21 cellular contexts compared by ENCODE assay signal in genomic region chr4:145231906-145232700, GRCh38. TPM values are rescaled to one million over a fixed set of nuclear protein-coding genes. Genes with fewer than 3 reads are reported as not detected.
DNase-seq lines count a peak whose midpoint lies in the region; ATAC-seq and TF ChIP-seq lines count a peak whose summit lies in the region.
"Had no signal": no experiment of that assay in that cellular context is flagged by ENCODE, and none has a peak within 500 bp of the region (broad histone marks: within the 10 kb centered on the region; RNA-seq: fewer than 3 reads in every experiment).

No MANE protein-coding gene starts in this region.

- no peak overlapping the region for H2AFZ ChIP-seq in Karpas-422 (ENCODE audit: low read length)

- no peak for TF ChIP-seq CTCF in RWPE2 (IDR thresholded peaks at IDR 0.05; ENCODE audit: poor library complexity, severe bottlenecking)

- H3K4me2 ChIP-seq in Karpas-422 (ENCODE audit: low read depth, low read length, poor library complexity, severe bottlenecking), result no peak overlapping the region

- H3K36me3 ChIP-seq in RWPE2 (ENCODE audit: low read depth) (no peaks in the 10 kb centered on the region), Karpas-422 (ENCODE audit: insufficient read depth, low read length) (no peaks in the 10 kb centered on the region)
- H3K36me3 ChIP-seq: SJSA1 had no signal

- H3K27me3 ChIP-seq in RWPE2 (ENCODE audit: insufficient read depth, poor library complexity, severe bottlenecking) (no peaks in the 10 kb centered on the region), Karpas-422 (ENCODE audit: low read length) (no peaks in the 10 kb centered on the region)
- H3K27me3 ChIP-seq: SJSA1 had no signal

- no peak overlapping the region for H3K4me3 ChIP-seq in RWPE2 (ENCODE audit: severe bottlenecking)
- no peak overlapping the region for H3K4me3 ChIP-seq in Karpas-422 (ENCODE audit: low read length)
- H3K4me3 ChIP-seq: SJSA1 had no signal

- H3K27ac ChIP-seq in RWPE2 (ENCODE audit: poor library complexity, severe bottlenecking), result no peak overlapping the region
- H3K27ac ChIP-seq in Karpas-422 (ENCODE audit: low read length), result no peak overlapping the region
- H3K27ac ChIP-seq: SJSA1 had no signal

- no peaks in the 10 kb centered on the region for H3K79me2 ChIP-seq in Karpas-422 (ENCODE audit: low read length)

- DNase-seq in EL (peak; percentile 47), RWPE2 (ENCODE audit: low spot score) (no peak), dermis blood vessel endothelial cell (peak; percentile 84), non-pigmented ciliary epithelial cell (ENCODE audit: low read depth) (peak; percentile 57), Karpas-422 (no peak), NCI-H2107 (lab: John Stamatoyannopoulos, UW) (no peak)
- no peak for DNase-seq in stimulated activated CD4-positive, alpha-beta T cell treated with anti-CD3 and anti-CD28 coated beads, Interleukin-12 subunit alpha, Interleukin-12 subunit beta, amount 100 ng/mL, for 4 hours
- DNase-seq in stimulated activated naive CD4-positive, alpha-beta T cell treated with Interleukin-2 at 50 U/mL for 16 hours (lab: John Stamatoyannopoulos, UW), result no peak
- DNase-seq: activated CD4-positive, alpha-beta memory T cell treated with anti-CD3 and anti-CD28 coated beads for 36 hours; activated naive CD4-positive, alpha-beta T cell treated with Interleukin-2 at 50 U/mL for 16 hours; COR-L47; glutamatergic neuron; H9; left ventricle myocardium superior; NCI-H1694 treated with DMSO at 0.1 percent for 48 hours; NCI-H82; nucleus accumbens; retina had no signal

- no peak overlapping the region for H3K9ac ChIP-seq in Karpas-422 (ENCODE audit: low read length)

- H3K4me1 ChIP-seq in RWPE2 (ENCODE audit: insufficient read depth, poor library complexity, severe bottlenecking) (no peaks in the 10 kb centered on the region), Karpas-422 (ENCODE audit: low read length) (no peaks in the 10 kb centered on the region)
- H3K4me1 ChIP-seq: SJSA1 had no signal

- 0 out of 3 replicates have a peak, but pooled peaks have one; percentile 35 for ATAC-seq in RWPE2 (ENCODE audit: low read depth)
- ATAC-seq: HepG2; left ventricle myocardium superior; stimulated activated effector memory CD8-positive, alpha-beta T cell treated with anti-CD3 and anti-CD28 coated beads, Interleukin-12 subunit alpha, Interleukin-12 subunit beta, amount 100 ng/mL, for 72 hours had no signal

- H3K9me2 ChIP-seq in Karpas-422 (replicated peaks; ENCODE audit: insufficient read depth, low read length), result no peaks in the 10 kb centered on the region

- H3K9me3 ChIP-seq in RWPE2 (ENCODE audit: severe bottlenecking) (no peaks in the 10 kb centered on the region), Karpas-422 (ENCODE audit: low read length) (no peaks in the 10 kb centered on the region)
- H3K9me3 ChIP-seq: SJSA1 had no signal

- H4K20me1 ChIP-seq in Karpas-422 (ENCODE audit: insufficient read depth, low read depth, low read length), result no peaks in the 10 kb centered on the region

RNA-seq across cellular contexts. Expression of gene OTUD4, which starts 51.7 kb away (rescaled TPM):
- total RNA-seq in dermis blood vessel endothelial cell, result 29.5 and 35.9 TPM in 2 replicates
- total RNA-seq in Karpas-422 (2014; rRNA removed; shearing (Covaris generic); ENCODE audit: low replicate concordance), result 18.2 and 62.1 TPM in 2 replicates

Comparison
In these comparisons a context has a peak if more than half of its experiments do, and no peak if none do; other contexts are left out.
1. DNase-seq: peak in EL (single experiment), dermis blood vessel endothelial cell (single experiment) and non-pigmented ciliary epithelial cell (single experiment); none in RWPE2 (single experiment), stimulated activated CD4-positive, alpha-beta T cell treated with anti-CD3 and anti-CD28 coated beads, Interleukin-12 subunit alpha, Interleukin-12 subunit beta, amount 100 ng/mL, for 4 hours (single experiment), Karpas-422 (single experiment), NCI-H2107 (single experiment) and stimulated activated naive CD4-positive, alpha-beta T cell treated with Interleukin-2 at 50 U/mL for 16 hours (single experiment).